Comparison of ENCODE assay signal across 1 cellular context in the genomic region with DNA sequence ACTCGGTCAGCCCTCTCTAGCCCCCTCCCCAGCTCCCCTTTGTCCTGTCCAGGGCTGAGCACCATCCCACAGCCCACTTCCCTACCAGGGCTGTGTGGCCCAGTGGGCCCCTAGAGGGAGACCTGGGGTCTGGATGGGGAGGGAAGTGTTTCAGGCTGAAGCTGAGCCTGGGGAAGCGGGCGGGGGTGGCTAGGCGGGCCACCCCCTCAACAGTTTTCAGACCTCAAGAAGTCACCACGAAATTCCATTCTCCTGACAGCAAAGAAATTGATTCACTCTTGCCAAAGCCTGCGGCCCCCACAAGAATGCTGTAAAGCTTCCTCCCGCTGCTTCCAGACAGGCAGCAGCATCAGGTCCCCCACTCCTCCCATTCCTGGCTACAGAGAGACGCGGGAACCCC.
TF ChIP-seq lines count a peak whose summit lies in the region.

No MANE protein-coding gene starts in this region.

TF ChIP-seq in K562, 482 proteins besides CTCF, POLR2A, EP300 and RAD21:
- 0 out of 2 replicates have a peak, but pooled peaks have one; percentile 20 for TF ChIP-seq SPI1 (IDR thresholded peaks at IDR 0.05; ENCODE audit: borderline replicate concordance, low read depth, low read length)
- TF ChIP-seq, protein P1, sequence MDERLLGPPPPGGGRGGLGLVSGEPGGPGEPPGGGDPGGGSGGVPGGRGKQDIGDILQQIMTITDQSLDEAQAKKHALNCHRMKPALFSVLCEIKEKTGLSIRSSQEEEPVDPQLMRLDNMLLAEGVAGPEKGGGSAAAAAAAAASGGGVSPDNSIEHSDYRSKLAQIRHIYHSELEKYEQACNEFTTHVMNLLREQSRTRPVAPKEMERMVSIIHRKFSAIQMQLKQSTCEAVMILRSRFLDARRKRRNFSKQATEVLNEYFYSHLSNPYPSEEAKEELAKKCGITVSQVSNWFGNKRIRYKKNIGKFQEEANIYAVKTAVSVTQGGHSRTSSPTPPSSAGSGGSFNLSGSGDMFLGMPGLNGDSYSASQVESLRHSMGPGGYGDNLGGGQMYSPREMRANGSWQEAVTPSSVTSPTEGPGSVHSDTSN (CRISPR knock-in tag; IDR thresholded peaks at IDR 0.05; ENCODE audit: low read depth): no peak
- TF ChIP-seq, protein P1 (tag; conservative IDR thresholded peaks at IDR 0.05; ENCODE audit: low read depth): no peak
- TF ChIP-seq EGR1 (conservative IDR thresholded peaks at IDR 0.05): peak; percentile 47
